1 cellular context compared by ENCODE assay signal in the genomic region with DNA sequence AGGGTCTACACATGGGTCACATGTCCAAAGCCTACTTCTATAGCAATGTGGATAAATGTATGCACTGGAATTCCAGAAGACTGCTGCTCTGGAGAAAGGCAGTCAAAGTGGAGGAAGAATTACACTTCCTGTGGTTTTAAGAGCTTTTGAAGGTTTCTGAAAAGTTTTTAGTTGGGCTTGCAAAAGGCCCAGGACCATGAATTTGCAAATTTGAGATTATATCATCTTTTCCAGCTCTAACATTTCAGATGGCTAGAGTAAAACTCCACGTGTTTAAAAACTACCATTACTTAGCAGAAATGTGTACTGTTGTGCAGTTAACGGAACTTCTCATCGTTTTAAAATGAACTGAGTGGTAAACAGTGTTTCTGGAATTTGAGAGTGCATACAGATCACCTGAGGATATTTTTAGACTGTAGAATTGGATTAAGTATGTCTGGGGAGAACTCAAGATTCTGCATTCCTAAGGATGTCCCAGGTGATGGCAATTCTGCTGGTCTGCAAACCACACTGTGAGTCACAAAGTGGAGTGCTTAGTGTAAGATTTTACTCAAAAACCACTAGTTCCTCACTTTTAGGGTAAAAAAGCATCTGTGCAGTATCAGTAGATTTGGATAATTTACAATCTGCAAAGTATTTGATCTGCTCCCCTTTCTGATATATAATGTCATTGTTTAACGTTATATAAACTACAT.
TF ChIP-seq lines count a peak whose summit lies in the region.

No MANE protein-coding gene starts in this region.

TF ChIP-seq in K562, 482 proteins besides CTCF, POLR2A, EP300 and RAD21 (continued from another document):
- TF ChIP-seq SAFB2 (IDR thresholded peaks at IDR 0.05; ENCODE audit: borderline replicate concordance, low read depth, low read length, severe bottlenecking) (no peak), LEF1 (IDR thresholded peaks at IDR 0.05) (no peak), ZC3H8 (IDR thresholded peaks at IDR 0.05) (no peak)
